In genomic region chr10:23459323-23459939, GRCh38 we compare ENCODE assay signal across 18 cellular contexts. TPM values are rescaled to one million over a fixed set of nuclear protein-coding genes. Genes with fewer than 3 reads are reported as not detected.
A peak's percentile ranks its signal among the peaks of the same experiment; 100 is the strongest.
DNase-seq lines count a peak whose midpoint lies in the region; ATAC-seq and TF ChIP-seq lines count a peak whose summit lies in the region.
"Had no signal": no experiment of that assay in that cellular context is flagged by ENCODE, and none has a peak within 500 bp of the region (broad histone marks: within the 10 kb centered on the region; RNA-seq: fewer than 3 reads in every experiment).

No MANE protein-coding gene starts in this region.

- no peak overlapping the region for H3K4me3 ChIP-seq in BLaER1 treated with 17β-estradiol and CSF1 and Interleukin-3, amounts not matched to agents 10 nM and 100 nM
- H3K4me3 ChIP-seq: Peyer's patch had no signal

- peak overlapping the region; percentile 29 to 72 for H3K27ac Mint-ChIP-seq in effector memory CD8-positive, alpha-beta T cell
- H3K27ac Mint-ChIP-seq in neural crest cell (ENCODE audit: unreplicated experiment): peak overlapping the region; percentile 81
- H3K27ac Mint-ChIP-seq: CD8-positive, alpha-beta T cell had no signal

- H3K4me1 ChIP-seq in BLaER1 treated with 17β-estradiol and CSF1 and Interleukin-3, amounts not matched to agents 10 nM and 100 nM: peaks cover 29 to 69% (median 57%) of the 10 kb centered on the region in 10 experiments
- H3K4me1 ChIP-seq: Peyer's patch had no signal

- no peak overlapping the region for H3K9ac ChIP-seq in BLaER1 treated with 17β-estradiol and CSF1 and Interleukin-3, amounts not matched to agents 10 nM and 100 nM
- H3K9ac ChIP-seq: KMS-11 had no signal

- peaks cover 0 to 21% (median 0%) of the 10 kb centered on the region in 11 experiments; a peak in 4 of 22 replicates for H3K9me3 ChIP-seq in BLaER1 treated with 17β-estradiol and CSF1 and Interleukin-3, amounts not matched to agents 10 nM and 100 nM (replicated peaks in 1 of 11)
- H3K9me3 ChIP-seq: Peyer's patch had no signal

- TF ChIP-seq CTCF in neural crest cell (conservative IDR thresholded peaks at IDR 0.05): no peak

- no peaks in the 10 kb centered on the region for H4K20me1 ChIP-seq in BLaER1 treated with 17β-estradiol and CSF1 and Interleukin-3, amounts not matched to agents 10 nM and 100 nM

- H3K36me3 ChIP-seq in BLaER1 treated with 17β-estradiol and CSF1 and Interleukin-3, amounts not matched to agents 10 nM and 100 nM: 0 out of 22 replicates have a peak, but pooled peaks cover 0 to 2% (median 0%) of the 10 kb centered on the region in 11 experiments
- H3K36me3 ChIP-seq: Peyer's patch had no signal

- H3K27me3 ChIP-seq in BLaER1 treated with 17β-estradiol and CSF1 and Interleukin-3, amounts not matched to agents 10 nM and 100 nM: no peaks in the 10 kb centered on the region
- H3K27me3 ChIP-seq: Peyer's patch had no signal

- peaks cover 0 to 1% of the 10 kb centered on the region in 2 donors for H3K4me1 Mint-ChIP-seq in effector memory CD8-positive, alpha-beta T cell (ENCODE audit: low read depth in 2 of 2)
- H3K4me1 Mint-ChIP-seq in neural crest cell: peaks cover 26% of the 10 kb centered on the region

- H3K27me3 Mint-ChIP-seq in effector memory CD8-positive, alpha-beta T cell: peaks cover 12 to 17% of the 10 kb centered on the region in 2 donors
- H3K27me3 Mint-ChIP-seq in neural crest cell (ENCODE audit: low read depth): no peaks in the 10 kb centered on the region

- no peak overlapping the region for H3K4me3 Mint-ChIP-seq in effector memory CD8-positive, alpha-beta T cell
- no peak overlapping the region for H3K4me3 Mint-ChIP-seq in neural crest cell
- H3K4me3 Mint-ChIP-seq: CD8-positive, alpha-beta T cell had no signal

- H3K27ac ChIP-seq in BLaER1 treated with 17β-estradiol and CSF1 and Interleukin-3, amounts not matched to agents 10 nM and 100 nM: peak overlapping the region in 3 of 11 experiments; percentile 65 to 74 (median 68); a peak in 3 of 22 replicates
- H3K27ac ChIP-seq: HL-60, KMS-11, Peyer's patch had no signal

- ATAC-seq in effector memory CD8-positive, alpha-beta T cell (replicated peaks): no peak
- no peak for ATAC-seq in GM18519 (IDR thresholded peaks at IDR 0.05; ENCODE audit: low FRiP score, unreplicated experiment)
- no peak for ATAC-seq in GM18517 (IDR thresholded peaks at IDR 0.05; ENCODE audit: unreplicated experiment)
- ATAC-seq in GM19023 (IDR thresholded peaks at IDR 0.05; ENCODE audit: unreplicated experiment): no peak
- ATAC-seq: CD8-positive, alpha-beta T cell had no signal

- H3K36me3 Mint-ChIP-seq in effector memory CD8-positive, alpha-beta T cell (ENCODE audit: insufficient read depth): peaks cover 3% of the 10 kb centered on the region
- H3K36me3 Mint-ChIP-seq in neural crest cell (ENCODE audit: low read depth): no peaks in the 10 kb centered on the region
- H3K36me3 Mint-ChIP-seq: CD8-positive, alpha-beta T cell had no signal

- H3K4me2 ChIP-seq in BLaER1 treated with 17β-estradiol and CSF1 and Interleukin-3, amounts not matched to agents 10 nM and 100 nM: peak overlapping the region in 9 of 11 experiments; percentile 1 to 67 (median 62); a peak in 10 of 22 replicates
- H3K4me2 ChIP-seq: KMS-11 had no signal

- DNase-seq in NCI-H2029 (lab: John Stamatoyannopoulos, UW): peak; percentile 40
- DNase-seq in effector memory CD8-positive, alpha-beta T cell: no peak
- DNase-seq in neural crest cell (ENCODE audit: low read depth, low spot score): no peak
- DNase-seq in activated CD8-positive, alpha-beta memory T cell treated with anti-CD3 and anti-CD28 coated beads, Interleukin-2, amount 50 U/mL, for 48 hours: no peak
- DNase-seq: Calu3; CD8-positive, alpha-beta T cell; DMS79; NCI-H146; NCI-H2081 treated with DMSO at 0.1 percent for 48 hours; NK-92 treated with Interleukin-12 subunit alpha and Interleukin-12 subunit beta, amount 100 ng/mL, for 24 hours; Peyer's patch; Right ventricle myocardium superior had no signal

- H3K9me3 Mint-ChIP-seq in effector memory CD8-positive, alpha-beta T cell: no peaks in the 10 kb centered on the region
- peaks cover 5% of the 10 kb centered on the region for H3K9me3 Mint-ChIP-seq in neural crest cell
- H3K9me3 Mint-ChIP-seq: CD8-positive, alpha-beta T cell had no signal

RNA-seq across cellular contexts. Expression of gene OTUD1, which starts 20.6 kb away (rescaled TPM):
- total RNA-seq in neural crest cell: 2.7 and 3.3 TPM in 2 replicates
